ENCODE assay signal across 1 cellular context in genomic region chr3:167668651-167669050, GRCh38.
TF ChIP-seq lines count a peak whose summit lies in the region.

No MANE protein-coding gene starts in this region.

TF ChIP-seq in K562, 482 proteins besides CTCF, POLR2A, EP300 and RAD21 (continued from another document):
- no peak for TF ChIP-seq ZNF639 (CRISPR knock-in tag; conservative IDR thresholded peaks at IDR 0.05 in 1 of 2, IDR thresholded peaks at IDR 0.05 in 1 of 2)
